11 cellular contexts compared by ENCODE assay signal in the genomic region with DNA sequence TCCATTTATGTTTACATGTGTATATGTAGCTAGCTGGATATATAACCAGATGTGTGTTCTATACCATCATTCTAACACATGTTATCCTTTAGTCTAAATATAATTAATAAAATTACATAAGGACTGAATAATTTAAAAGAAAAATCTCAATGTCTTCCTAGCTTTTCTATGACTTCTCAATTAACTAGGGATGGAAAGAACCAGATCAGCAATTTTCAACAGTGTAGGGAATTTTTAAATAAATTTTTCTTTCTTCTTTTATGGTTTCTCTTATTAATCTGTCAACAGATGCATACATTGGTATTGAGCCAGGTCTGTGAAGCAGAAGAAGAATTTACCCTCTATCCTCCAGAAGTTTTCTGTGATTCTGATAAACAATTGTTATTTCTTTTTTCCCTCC.
"Had no signal": no experiment of that assay in that cellular context is flagged by ENCODE, and none has a peak within 500 bp of the region (broad histone marks: within the 10 kb centered on the region; RNA-seq: fewer than 3 reads in every experiment).

No MANE protein-coding gene starts in this region.

- H3K4me2 ChIP-seq: GM23338 had no signal

- DNase-seq: GM23248, GOT3, H7, H9, HCEC 1CT, HFFc6 had no signal

- H3K36me3 ChIP-seq: HAP-1 had no signal

- FAIRE-seq: H1, H54 had no signal

- H2AFZ ChIP-seq: GM23248, GM23338 had no signal

- H3K4me1 ChIP-seq: HAP-1 had no signal

- H3K9me3 ChIP-seq: HAP-1 had no signal

- ATAC-seq: GM23338, HCT116 had no signal

- H3K27ac ChIP-seq: GM23248 had no signal

- H3K4me3 ChIP-seq: GM23248, GM23338, HAP-1 had no signal

- H3K9ac ChIP-seq: GM23248 had no signal
